ENCODE assay signal across 8 cellular contexts in the genomic region with DNA sequence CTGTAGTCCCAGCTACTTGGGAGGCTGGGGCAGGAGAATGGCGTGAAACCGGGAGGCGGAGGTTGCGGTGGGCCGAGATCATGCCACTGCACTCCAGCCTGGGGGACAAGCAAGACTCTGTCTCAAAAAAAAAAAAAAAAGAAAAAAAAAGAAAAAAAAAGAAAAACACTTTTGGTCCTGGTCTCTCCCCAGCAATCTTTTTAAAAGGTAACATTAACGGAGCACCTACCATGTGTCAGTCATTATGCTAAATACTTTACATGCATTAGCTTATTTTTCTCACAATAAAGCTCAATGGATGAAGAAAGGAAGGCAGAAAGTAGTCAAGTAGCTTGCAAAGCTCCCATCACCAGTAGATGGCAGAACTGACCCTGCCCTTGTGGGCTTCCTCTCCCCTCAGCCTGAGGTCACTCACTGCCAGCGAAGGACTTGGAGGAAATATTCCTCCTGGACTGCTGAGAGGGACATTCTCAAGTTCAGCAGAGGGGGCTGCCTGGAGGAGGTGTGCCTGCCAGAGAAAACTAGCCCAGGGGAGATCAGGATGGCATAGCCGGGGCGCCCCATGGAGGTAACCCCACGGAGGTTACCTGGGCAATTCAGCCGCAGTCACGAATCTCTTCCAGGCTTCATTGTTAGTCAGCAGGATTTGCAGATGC. TPM values are rescaled to one million over a fixed set of nuclear protein-coding genes. Genes with fewer than 3 reads are reported as not detected.
DNase-seq lines count a peak whose midpoint lies in the region; ATAC-seq and TF ChIP-seq lines count a peak whose summit lies in the region.

No MANE protein-coding gene starts in this region.

- peaks cover 6% of the 10 kb centered on the region for H3K27me3 ChIP-seq in kidney epithelial cell (ENCODE audit: control insufficient read depth, insufficient read depth, low read length)

- no peak overlapping the region for H3K4me3 Mint-ChIP-seq in central memory CD8-positive, alpha-beta T cell

- no peaks in the 10 kb centered on the region for H3K9me3 Mint-ChIP-seq in central memory CD8-positive, alpha-beta T cell

- ATAC-seq in central memory CD8-positive, alpha-beta T cell (replicated peaks; ENCODE audit: extremely low read depth, poor library complexity, severe bottlenecking) = no peak
- peak; percentile 42 for ATAC-seq in stimulated activated naive CD8-positive, alpha-beta T cell treated with anti-CD3 and anti-CD28 coated beads, Interleukin-15, Interleukin-2, amounts not matched to agents 100 U/mL and 50 U/mL, for 24 hours
- ATAC-seq in HG02840 (IDR thresholded peaks at IDR 0.05; ENCODE audit: low FRiP score, unreplicated experiment) = no peak

- peaks cover 59% of the 10 kb centered on the region for H3K36me3 Mint-ChIP-seq in central memory CD8-positive, alpha-beta T cell (ENCODE audit: insufficient read depth)

- DNase-seq in DMS114 treated with DMSO at 0.1 percent for 48 hours (lab: John Stamatoyannopoulos, UW; ENCODE audit: unreplicated experiment) (peak; percentile 24), HK-2 (ENCODE audit: unreplicated experiment) (peak; percentile 37), RWPE1 (ENCODE audit: low spot score) (peak; percentile 25), kidney epithelial cell (ENCODE audit: low read depth) (peak; percentile 14)
- no peak for DNase-seq in central memory CD8-positive, alpha-beta T cell (ENCODE audit: low spot score in 2 of 2)
- DNase-seq in stimulated activated naive CD8-positive, alpha-beta T cell treated with anti-CD3 and anti-CD28 coated beads, Interleukin-15, Interleukin-2, amounts not matched to agents 100 U/mL and 50 U/mL, for 24 hours = peak; percentile 30
- no peak for DNase-seq in NK-92 treated with Interleukin-12 subunit alpha and Interleukin-12 subunit beta, amount 100 ng/mL, for 24 hours (lab: John Stamatoyannopoulos, UW)

- H3K27ac Mint-ChIP-seq in central memory CD8-positive, alpha-beta T cell (ENCODE audit: low read depth) = peak overlapping the region; percentile 72

- H3K36me3 ChIP-seq in kidney epithelial cell (ENCODE audit: control insufficient read depth, insufficient read depth, low read length) = no peaks in the 10 kb centered on the region

- H3K27ac ChIP-seq in RWPE1 = no peak overlapping the region

- H3K4me1 Mint-ChIP-seq in central memory CD8-positive, alpha-beta T cell = peaks cover 36% of the 10 kb centered on the region

- CTCF ChIA-PET in RWPE1 (lab: Yijun Ruan, JAX) = interaction anchor here (0.6 kb wide), 1 partner anchor 629 kb away, joined by 5 read pairs; no protein-coding TSS in a partner anchor

- H3K27me3 Mint-ChIP-seq in central memory CD8-positive, alpha-beta T cell = no peaks in the 10 kb centered on the region

- peak; percentile 76 for TF ChIP-seq CTCF in RWPE1 (conservative IDR thresholded peaks at IDR 0.05; ENCODE audit: low read depth)
- TF ChIP-seq CTCF in kidney epithelial cell (IDR thresholded peaks at IDR 0.05; ENCODE audit: insufficient read depth, low read length, poor library complexity, severe bottlenecking) = peak; percentile 76

- POLR2A ChIA-PET in RWPE1 (lab: Yijun Ruan, JAX; ENCODE audit: low non-redundant PET) = no interaction called here

- H3K4me3 ChIP-seq in kidney epithelial cell (ENCODE audit: low read depth, low read length) = no peak overlapping the region

RNA-seq across cellular contexts. Expression of gene APOL3, which starts 15.5 kb away (rescaled TPM):
- 4.4 and 19.2 TPM in 2 replicates for total RNA-seq in kidney epithelial cell

RNA-seq across cellular contexts. Expression of gene APOL4, which starts 56.6 kb away (rescaled TPM):
- total RNA-seq in kidney epithelial cell = not detected in 2 replicates

Comparison
In these comparisons a context has a peak if more than half of its experiments do, and no peak if none do; other contexts are left out.
1. DNase-seq: peak in DMS114 treated with DMSO at 0.1 percent for 48 hours (single experiment), HK-2 (single experiment), RWPE1 (single experiment), kidney epithelial cell (single experiment) and stimulated activated naive CD8-positive, alpha-beta T cell treated with anti-CD3 and anti-CD28 coated beads, Interleukin-15, Interleukin-2, amounts not matched to agents 100 U/mL and 50 U/mL, for 24 hours (single experiment); none in central memory CD8-positive, alpha-beta T cell (0 of 2) and NK-92 treated with Interleukin-12 subunit alpha and Interleukin-12 subunit beta, amount 100 ng/mL, for 24 hours (single experiment).